In the genomic region with DNA sequence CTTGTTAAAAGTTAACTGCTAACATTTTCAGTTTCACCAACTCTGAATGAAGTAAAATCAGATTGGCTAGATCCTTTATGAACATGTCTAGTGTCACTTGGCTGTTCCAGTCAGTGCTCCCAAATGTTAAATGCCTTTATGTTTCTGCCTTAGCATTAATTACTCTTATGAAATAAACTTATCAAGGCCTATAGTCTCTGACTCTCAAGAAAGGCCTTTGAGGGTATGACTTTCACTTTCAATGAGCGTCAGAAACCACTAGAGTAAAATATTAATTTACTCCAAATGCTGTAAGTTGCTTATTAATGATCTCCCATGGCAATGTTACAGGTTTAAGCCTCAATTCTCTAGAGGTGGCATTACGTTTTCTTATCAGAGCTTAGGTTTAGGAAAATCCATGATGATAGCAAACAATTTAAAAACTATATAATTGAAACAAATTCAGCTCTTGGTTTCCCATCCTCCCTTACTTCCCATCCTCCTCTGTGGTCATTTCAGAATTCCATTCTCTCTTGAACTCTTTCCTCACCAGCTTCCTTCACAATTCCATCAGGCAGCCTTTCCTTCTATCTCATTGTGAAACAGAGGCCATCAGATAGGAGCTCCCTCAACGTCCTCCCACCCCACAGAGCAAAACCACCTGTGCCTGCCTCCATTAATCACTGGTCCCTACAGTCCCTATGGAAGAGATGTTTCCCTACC, we compare ENCODE assay signal across 23 cellular contexts.
DNase-seq lines count a peak whose midpoint lies in the region; ATAC-seq and TF ChIP-seq lines count a peak whose summit lies in the region.
"Had no signal": no experiment of that assay in that cellular context is flagged by ENCODE, and none has a peak within 500 bp of the region (broad histone marks: within the 10 kb centered on the region; RNA-seq: fewer than 3 reads in every experiment).

No MANE protein-coding gene starts in this region.

- H3K79me2 ChIP-seq in osteoblast (ENCODE audit: insufficient read depth, low read length), result no peaks in the 10 kb centered on the region

- H3K27ac ChIP-seq in osteoblast (ENCODE audit: low read depth, low read length), result no peak overlapping the region
- no peak overlapping the region for H3K27ac ChIP-seq in gastroesophageal sphincter
- H3K27ac ChIP-seq: neural progenitor cell, transverse colon, WERI-Rb-1 had no signal

- H3K4me1 ChIP-seq in osteoblast (ENCODE audit: insufficient read depth, low read length) (no peaks in the 10 kb centered on the region), gastroesophageal sphincter (no peaks in the 10 kb centered on the region)
- H3K4me1 ChIP-seq: HAP-1, neural progenitor cell, transverse colon had no signal

- peak; percentile 58 for DNase-seq in osteoblast (ENCODE audit: insufficient read length, low spot score, missing footprints)
- no peak for DNase-seq in central memory CD4-positive, alpha-beta T cell
- DNase-seq in hypothalamus (lab: John Stamatoyannopoulos, UW), result no peak
- DNase-seq: activated CD4-positive, alpha-beta memory T cell treated with anti-CD3 and anti-CD28 coated beads for 36 hours; activated T-cell treated with anti-CD3 and anti-CD28 coated beads, Interleukin-2, amount 50 U/mL, for 4 hours; cortex of kidney; foreskin fibroblast; midbrain; NCI-H146; NCI-H446; Right ventricle myocardium superior; stimulated activated CD4-positive, alpha-beta T cell treated with anti-CD3 and anti-CD28 coated beads, Interleukin-12 subunit alpha, Interleukin-12 subunit beta, amount 100 ng/mL, for 4 hours; transverse colon; WERI-Rb-1 had no signal

- H3K9me3 ChIP-seq in osteoblast (ENCODE audit: low read depth, low read length) (no peaks in the 10 kb centered on the region), gastroesophageal sphincter (no peaks in the 10 kb centered on the region)
- H3K9me3 ChIP-seq: HAP-1, transverse colon had no signal

- TF ChIP-seq POLR2A in gastroesophageal sphincter (IDR thresholded peaks at IDR 0.05), result no peak

- no peak overlapping the region for H3K4me2 ChIP-seq in osteoblast (ENCODE audit: insufficient read depth, low read length)
- H3K4me2 ChIP-seq: neural progenitor cell had no signal

- 39 to 41% methylated on average over 3 of the region's 3 CpGs for WGBS in gastroesophageal sphincter (ENCODE audit: low coverage in 1 of 2), 2 donors

- H2AFZ ChIP-seq in osteoblast (ENCODE audit: low read length), result no peak overlapping the region

- no peak overlapping the region for H3K4me3 ChIP-seq in osteoblast (ENCODE audit: insufficient read depth, low read length)
- no peak overlapping the region for H3K4me3 ChIP-seq in gastroesophageal sphincter
- H3K4me3 ChIP-seq: HAP-1, neural progenitor cell, transverse colon had no signal

- ATAC-seq in GM19043 (IDR thresholded peaks at IDR 0.05; ENCODE audit: low read depth, unreplicated experiment), result peak; percentile 86
- peak; percentile 57 for ATAC-seq in HG02642 (IDR thresholded peaks at IDR 0.05; ENCODE audit: poor library complexity, unreplicated experiment)
- ATAC-seq in HG03342 (IDR thresholded peaks at IDR 0.05; ENCODE audit: unreplicated experiment), result peak; percentile 88
- ATAC-seq in HG02852 (IDR thresholded peaks at IDR 0.05; ENCODE audit: unreplicated experiment), result no peak
- no peak for ATAC-seq in gastroesophageal sphincter
- ATAC-seq: activated naive CD4-positive, alpha-beta T cell treated with anti-CD3 and anti-CD28 coated beads, Interleukin-2, amount 50 U/mL, for 72 hours; activated T-cell treated with anti-CD3 and anti-CD28 coated beads, Interleukin-2, amount 50 U/mL, for 4 hours; left lobe of liver had no signal

- H4K20me1 ChIP-seq in osteoblast (ENCODE audit: insufficient read depth, low read length), result no peaks in the 10 kb centered on the region

- H3K27me3 ChIP-seq in osteoblast (ENCODE audit: insufficient read depth, low read length) (no peaks in the 10 kb centered on the region), gastroesophageal sphincter (no peaks in the 10 kb centered on the region)
- H3K27me3 ChIP-seq: neural progenitor cell, transverse colon had no signal

- TF ChIP-seq CTCF in osteoblast (IDR thresholded peaks at IDR 0.05; ENCODE audit: extremely low read depth, low read depth, low read length) (no peak), gastroesophageal sphincter (IDR thresholded peaks at IDR 0.05) (no peak)

- no peak for TF ChIP-seq EP300 in gastroesophageal sphincter (IDR thresholded peaks at IDR 0.05)

- H3K36me3 ChIP-seq in osteoblast (ENCODE audit: insufficient read depth, low read length) (no peaks in the 10 kb centered on the region), gastroesophageal sphincter (no peaks in the 10 kb centered on the region)
- H3K36me3 ChIP-seq: HAP-1, neural progenitor cell, transverse colon, WERI-Rb-1 had no signal

Comparison
In these comparisons a context has a peak if more than half of its experiments do, and no peak if none do; other contexts are left out.
1. ATAC-seq: peak in GM19043 (single experiment), HG02642 (single experiment) and HG03342 (single experiment); none in HG02852 (single experiment) and gastroesophageal sphincter (single experiment).